In genomic region chr11:61955416-61956135, GRCh38 we compare ENCODE assay signal across 9 cellular contexts. TPM values are rescaled to one million over a fixed set of nuclear protein-coding genes. Genes with fewer than 3 reads are reported as not detected.
DNase-seq lines count a peak whose midpoint lies in the region; ATAC-seq and TF ChIP-seq lines count a peak whose summit lies in the region.
"Had no signal": no experiment of that assay in that cellular context is flagged by ENCODE, and none has a peak within 500 bp of the region (broad histone marks: within the 10 kb centered on the region; RNA-seq: fewer than 3 reads in every experiment).

No MANE protein-coding gene starts in this region.

- H3K27ac Mint-ChIP-seq in activated CD8-positive, alpha-beta T cell treated with anti-CD3 and anti-CD28 coated beads for 36 hours, result no peak overlapping the region

- no peak for TF ChIP-seq POLR2A in heart left ventricle (IDR thresholded peaks at IDR 0.05)

- H3K4me3 Mint-ChIP-seq in activated CD8-positive, alpha-beta T cell treated with anti-CD3 and anti-CD28 coated beads for 36 hours, result peak overlapping the region; percentile 41

- intact Hi-C loops in activated CD8-positive, alpha-beta T cell treated with anti-CD3 and anti-CD28 coated beads for 36 hours (cut with micrococcal nuclease), result no loop called here
- intact Hi-C loops in heart left ventricle (cut with DNase I), result loop anchor here in 1 of 10 donors (5.0 to 10.0 kb wide), 2 partner anchors 99 to 127 kb away; no protein-coding TSS in a partner anchor
- intact Hi-C loops in psoas muscle (cut with DNase I), result loop anchor here in 1 of 2 donors (10.0 kb wide), 1 partner anchor 161 kb away; the partner anchor contains the start of genes FEN1 and TMEM258

- H3K27ac ChIP-seq in heart left ventricle (peak overlapping the region; percentile 24 to 94 (median 72)), psoas muscle (peak overlapping the region; percentile 60)

- POLR2A ChIA-PET in activated CD8-positive, alpha-beta T cell treated with anti-CD3 and anti-CD28 coated beads for 36 hours (lab: Charles Lee), result interaction anchor here (1.1 kb wide), 1 partner anchor 10 kb away, joined by 4 read pairs; no protein-coding TSS in a partner anchor

- H3K9me3 Mint-ChIP-seq in activated CD8-positive, alpha-beta T cell treated with anti-CD3 and anti-CD28 coated beads for 36 hours, result no peaks in the 10 kb centered on the region

- H3K9me3 ChIP-seq in heart left ventricle, result no peaks in the 10 kb centered on the region
- H3K9me3 ChIP-seq in psoas muscle, result no peaks in the 10 kb centered on the region

- peak; percentile 46 for DNase-seq in ELF-1 (ENCODE audit: low read depth, low spot score)
- peak; percentile 57 for DNase-seq in activated CD8-positive, alpha-beta T cell treated with anti-CD3 and anti-CD28 coated beads for 36 hours
- DNase-seq in heart left ventricle, result peak in 2 of 5 donors; percentile 52 to 74
- DNase-seq in psoas muscle, result peak; percentile 45 to 67
- no peak for DNase-seq in stimulated activated naive CD4-positive, alpha-beta T cell treated with Interleukin-2 at 50 U/mL for 16 hours (lab: John Stamatoyannopoulos, UW)
- DNase-seq in SK-N-DZ (ENCODE audit: low spot score), result no peak

- peaks cover 0 to 25% (median 13%) of the 10 kb centered on the region in 12 donors for H3K4me1 ChIP-seq in heart left ventricle
- peaks cover 5% of the 10 kb centered on the region for H3K4me1 ChIP-seq in psoas muscle

- peak; percentile 73 for ATAC-seq in activated CD8-positive, alpha-beta T cell treated with anti-CD3 and anti-CD28 coated beads for 36 hours
- ATAC-seq in heart left ventricle (peak in 3 of 4 donors; percentile 32 to 40 (median 33)), psoas muscle (peak; percentile 32 to 57 (median 38)), GM21526 (IDR thresholded peaks at IDR 0.05; ENCODE audit: low FRiP score, unreplicated experiment) (no peak), GM21381 (IDR thresholded peaks at IDR 0.05; ENCODE audit: unreplicated experiment) (no peak)

- H3K36me3 Mint-ChIP-seq in activated CD8-positive, alpha-beta T cell treated with anti-CD3 and anti-CD28 coated beads for 36 hours (ENCODE audit: low read depth), result no peaks in the 10 kb centered on the region

- H3K27me3 ChIP-seq in heart left ventricle (peaks cover 0 to 4% (median 0%) of the 10 kb centered on the region in 9 donors), psoas muscle (ENCODE audit: insufficient read depth in 3 of 3, low read length in 2 of 3) (peaks cover 0 to 25% (median 2%) of the 10 kb centered on the region in 3 donors)

- H3K4me3 ChIP-seq in heart left ventricle (peak overlapping the region; percentile 6 to 68 (median 50)), psoas muscle (peak overlapping the region; percentile 63)

- H3K36me3 ChIP-seq in heart left ventricle, result peaks cover 0 to 19% (median 0%) of the 10 kb centered on the region in 9 donors
- H3K36me3 ChIP-seq in psoas muscle (ENCODE audit: insufficient read depth in 1 of 2, low read depth in 1 of 2), result no peaks in the 10 kb centered on the region

- 7 to 24% (median 11%) methylated on average over 22 to 56 of the region's 56 CpGs for WGBS in heart left ventricle, 4 donors
- 6 to 11% (median 7%) methylated on average over 41 to 56 of the region's 56 CpGs for WGBS in psoas muscle, 3 donors

- TF ChIP-seq CTCF in activated CD8-positive, alpha-beta T cell treated with anti-CD3 and anti-CD28 coated beads for 36 hours (IDR thresholded peaks at IDR 0.05), result no peak
- TF ChIP-seq CTCF in heart left ventricle (IDR thresholded peaks at IDR 0.05), result peak in 1 of 12 donors; percentile 18
- no peak for TF ChIP-seq CTCF in psoas muscle (IDR thresholded peaks at IDR 0.05)

- H3K27me3 Mint-ChIP-seq in activated CD8-positive, alpha-beta T cell treated with anti-CD3 and anti-CD28 coated beads for 36 hours, result peaks cover 27% of the 10 kb centered on the region

- CTCF ChIA-PET in activated CD8-positive, alpha-beta T cell treated with anti-CD3 and anti-CD28 coated beads for 36 hours (lab: Charles Lee), result interaction anchor here (1.4 to 11.9 kb wide), 2 partner anchors 56 to 126 kb away, joined by 7 to 215 read pairs; no protein-coding TSS in a partner anchor

- peaks cover 2% of the 10 kb centered on the region for H3K4me1 Mint-ChIP-seq in activated CD8-positive, alpha-beta T cell treated with anti-CD3 and anti-CD28 coated beads for 36 hours (ENCODE audit: low read depth)

RNA-seq across cellular contexts. Expression of gene BEST1, which starts 5.4 kb away (rescaled TPM):
- under 1 TPM; 0.61 to 0.83 TPM for total RNA-seq in activated CD8-positive, alpha-beta T cell treated with anti-CD3 and anti-CD28 coated beads for 36 hours
- total RNA-seq in heart left ventricle (1 to 10 TPM in 4 of 9 donors, under 1 TPM in 5; 0.64 to 4.4 (median 0.94) TPM), psoas muscle (1 to 10 TPM in 2 of 4 donors, under 1 TPM in 2; 0.81 to 2.1 (median 1.2) TPM)
- polyA plus RNA-seq in heart left ventricle (1 to 10 TPM; 2.1 to 2.8 TPM), psoas muscle (1 to 10 TPM; 1.3 to 9.8 (median 1.5) TPM)
- 0.90 and 1.5 TPM in 2 replicates for polyA plus RNA-seq in SK-N-DZ (2014; cell fraction: cytosol; rRNA removed)
- 5.9 and 6.9 TPM in 2 replicates for polyA plus RNA-seq in SK-N-DZ (2014; cell fraction: nucleus; rRNA removed)
- total RNA-seq: glomerular endothelial cell had no signal

RNA-seq across cellular contexts. Expression of gene FTH1, which starts 11.9 kb away (rescaled TPM):
- total RNA-seq in activated CD8-positive, alpha-beta T cell treated with anti-CD3 and anti-CD28 coated beads for 36 hours, result 100 to 1,000 TPM; 700 to 729 TPM
- 1,000 to 10,000 TPM; 1,764 to 5,397 (median 2,454) TPM for total RNA-seq in heart left ventricle
- polyA plus RNA-seq in heart left ventricle, result 1,000 to 10,000 TPM; 2,334 to 3,498 TPM
- total RNA-seq in psoas muscle, result 1,000 to 10,000 TPM; 2,269 to 5,499 (median 3,297) TPM
- over 10,000 TPM in 1 of 3 donors, 1,000 to 10,000 TPM in 2; 2,316 to 16,176 (median 3,132) TPM for polyA plus RNA-seq in psoas muscle
- polyA plus RNA-seq in SK-N-DZ (2014; cell fraction: cytosol; rRNA removed), result 136 and 163 TPM in 2 replicates
- polyA plus RNA-seq in SK-N-DZ (2014; cell fraction: nucleus; rRNA removed), result 112 and 279 TPM in 2 replicates

RNA-seq across cellular contexts. Expression of gene RAB3IL1, which starts 38.2 kb away (rescaled TPM):
- total RNA-seq in activated CD8-positive, alpha-beta T cell treated with anti-CD3 and anti-CD28 coated beads for 36 hours, result not detected
- total RNA-seq in heart left ventricle (10 to 100 TPM in 3 of 9 donors, 1 to 10 TPM in 6; 4.7 to 22.0 (median 7.7) TPM), psoas muscle (1 to 10 TPM; 4.9 to 5.9 (median 4.9) TPM)
- polyA plus RNA-seq in heart left ventricle (1 to 10 TPM; 6.0 to 7.5 TPM), psoas muscle (1 to 10 TPM; 1.7 to 5.1 (median 3.5) TPM)
- polyA plus RNA-seq in SK-N-DZ (2014; cell fraction: cytosol; rRNA removed), result 0.42 and 1.0 TPM in 2 replicates
- polyA plus RNA-seq in SK-N-DZ (2014; cell fraction: nucleus; rRNA removed), result 2.1 and 2.9 TPM in 2 replicates

Comparison
In these comparisons a context has a peak if more than half of its experiments do, and no peak if none do; other contexts are left out.
1. DNase-seq: peak in ELF-1 (single experiment), activated CD8-positive, alpha-beta T cell treated with anti-CD3 and anti-CD28 coated beads for 36 hours (single experiment) and psoas muscle (2 of 2); none in stimulated activated naive CD4-positive, alpha-beta T cell treated with Interleukin-2 at 50 U/mL for 16 hours (single experiment) and SK-N-DZ (single experiment).
2. ATAC-seq: peak in activated CD8-positive, alpha-beta T cell treated with anti-CD3 and anti-CD28 coated beads for 36 hours (single experiment), heart left ventricle (3 of 4) and psoas muscle (4 of 4); none in GM21526 (single experiment) and GM21381 (single experiment).
3. RNA of gene RAB3IL1, which starts 38.2 kb away (total RNA-seq): 4.7 to 22.0 TPM in heart left ventricle and 4.9 to 5.9 TPM in psoas muscle; not detected in activated CD8-positive, alpha-beta T cell treated with anti-CD3 and anti-CD28 coated beads for 36 hours; every median in the first group is over 4 times any median in the second.